ENCODE assay signal across 8 cellular contexts in the genomic region with DNA sequence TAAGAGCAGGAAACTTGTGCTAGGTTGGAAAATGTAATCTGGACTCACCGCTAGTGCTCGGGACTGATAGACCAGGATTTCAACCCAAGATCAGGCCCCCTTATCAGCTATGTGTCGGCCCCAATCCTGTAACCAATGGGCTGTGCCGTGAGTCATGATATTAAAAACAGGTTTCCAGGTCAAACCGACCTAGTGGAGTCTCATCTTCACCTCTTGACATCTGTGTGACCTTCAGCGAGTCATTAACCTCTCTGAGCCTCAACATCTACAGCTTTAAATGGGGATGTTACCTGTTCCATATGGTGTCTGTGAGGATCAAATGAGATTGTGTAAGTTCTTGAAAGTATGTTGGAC. TPM values are rescaled to one million over a fixed set of nuclear protein-coding genes. Genes with fewer than 3 reads are reported as not detected.
DNase-seq lines count a peak whose midpoint lies in the region; ATAC-seq and TF ChIP-seq lines count a peak whose summit lies in the region.

No MANE protein-coding gene starts in this region.

- no peak for ATAC-seq in HG03565 (IDR thresholded peaks at IDR 0.05; ENCODE audit: unreplicated experiment)

- POLR2A ChIA-PET in activated CD4-positive, alpha-beta T cell treated with anti-CD3 and anti-CD28 coated beads, Interleukin-2, amount 10 ng/mL, durations not matched to agents 7 days and 5 days (lab: Charles Lee), result no interaction called here

- H3K4me3 Mint-ChIP-seq in activated CD4-positive, alpha-beta T cell treated with anti-CD3 and anti-CD28 coated beads, Interleukin-2, amount 10 ng/mL, durations not matched to agents 7 days and 5 days, result peak overlapping the region; percentile 97
- H3K4me3 Mint-ChIP-seq in IgD-negative memory B cell (peak overlapping the region; percentile 87 to 98 (median 95)), mesothelial cell of epicardium (peak overlapping the region; percentile 97)

- intact Hi-C loops in mammary epithelial cell (cut with micrococcal nuclease), result loop anchor here (10.0 kb wide), 2 partner anchors 207 to 337 kb away; no protein-coding TSS in a partner anchor

- H3K9ac ChIP-seq in mammary epithelial cell (ENCODE audit: insufficient read depth, low read length), result peak overlapping the region; percentile 90

- no peaks in the 10 kb centered on the region for H3K9me3 Mint-ChIP-seq in activated CD4-positive, alpha-beta T cell treated with anti-CD3 and anti-CD28 coated beads, Interleukin-2, amount 10 ng/mL, durations not matched to agents 7 days and 5 days
- H3K9me3 Mint-ChIP-seq in IgD-negative memory B cell (no peaks in the 10 kb centered on the region), mesothelial cell of epicardium (no peaks in the 10 kb centered on the region)

- TF ChIP-seq CTCF in mammary epithelial cell (conservative IDR thresholded peaks at IDR 0.05 in 1 of 2, IDR thresholded peaks at IDR 0.05 in 1 of 2; ENCODE audit: extremely low read depth in 1 of 2, insufficient read depth in 1 of 2, low read depth in 1 of 2, low read length in 2 of 2), result no peak
- no peak for TF ChIP-seq CTCF in mesothelial cell of epicardium (IDR thresholded peaks at IDR 0.05; ENCODE audit: unreplicated experiment)

- peaks cover 16% of the 10 kb centered on the region for H3K36me3 Mint-ChIP-seq in activated CD4-positive, alpha-beta T cell treated with anti-CD3 and anti-CD28 coated beads, Interleukin-2, amount 10 ng/mL, durations not matched to agents 7 days and 5 days (ENCODE audit: low read depth)
- H3K36me3 Mint-ChIP-seq in IgD-negative memory B cell (no peaks in the 10 kb centered on the region), mesothelial cell of epicardium (peaks cover 9% of the 10 kb centered on the region)

- no peaks in the 10 kb centered on the region for H3K27me3 Mint-ChIP-seq in activated CD4-positive, alpha-beta T cell treated with anti-CD3 and anti-CD28 coated beads, Interleukin-2, amount 10 ng/mL, durations not matched to agents 7 days and 5 days
- H3K27me3 Mint-ChIP-seq in IgD-negative memory B cell, result no peaks in the 10 kb centered on the region
- H3K27me3 Mint-ChIP-seq in mesothelial cell of epicardium (ENCODE audit: low read depth), result no peaks in the 10 kb centered on the region

- WGBS in mammary epithelial cell (ENCODE audit: low coverage, missing lambda C conversion rate), result 2% methylated on average over 6 of the region's 6 CpGs

- no peaks in the 10 kb centered on the region for H4K20me1 ChIP-seq in mammary epithelial cell (ENCODE audit: insufficient read depth, low read length)

- H3K4me1 ChIP-seq in mammary epithelial cell (ENCODE audit: insufficient read depth, low read length), result peaks cover 15% of the 10 kb centered on the region

- peak overlapping the region; percentile 90 for H2AFZ ChIP-seq in mammary epithelial cell (ENCODE audit: low read depth, low read length)

- H3K27ac Mint-ChIP-seq in activated CD4-positive, alpha-beta T cell treated with anti-CD3 and anti-CD28 coated beads, Interleukin-2, amount 10 ng/mL, durations not matched to agents 7 days and 5 days, result peak overlapping the region; percentile 96
- H3K27ac Mint-ChIP-seq in IgD-negative memory B cell, result peak overlapping the region; percentile 67 to 94 (median 93)
- peak overlapping the region; percentile 93 for H3K27ac Mint-ChIP-seq in mesothelial cell of epicardium

- CTCF ChIA-PET in activated CD4-positive, alpha-beta T cell treated with anti-CD3 and anti-CD28 coated beads, Interleukin-2, amount 10 ng/mL, durations not matched to agents 7 days and 5 days (lab: Charles Lee), result interaction anchor here (1.1 to 2.0 kb wide), 2 partner anchors 8 to 71 kb away, joined by 4 to 7 read pairs; partner anchors contain the start of gene CARHSP1
- CTCF ChIA-PET in mammary epithelial cell (lab: Charles Lee; ENCODE audit: low non-redundant PET), result no interaction called here

- peak; percentile 21 for DNase-seq in activated CD4-positive, alpha-beta T cell treated with anti-CD3 and anti-CD28 coated beads, Interleukin-2, amount 10 ng/mL, durations not matched to agents 7 days and 5 days
- DNase-seq in activated CD4-positive, alpha-beta T cell treated with anti-CD3 and anti-CD28 coated beads for 1 hour, result no peak
- DNase-seq in mammary epithelial cell (peak; percentile 39), mesothelial cell of epicardium (ENCODE audit: low spot score in 2 of 2, unreplicated experiment in 2 of 2) (no peak), NCI-H69 (lab: John Stamatoyannopoulos, UW) (no peak), T-helper 9 cell (no peak)

- H3K27me3 ChIP-seq in mammary epithelial cell (ENCODE audit: insufficient read depth, low read length), result no peaks in the 10 kb centered on the region

- peaks cover 15% of the 10 kb centered on the region for H3K36me3 ChIP-seq in mammary epithelial cell (ENCODE audit: insufficient read depth, low read length)

- in situ Hi-C loops in mammary epithelial cell (cut with MboI; ENCODE audit: low sequenced_read_pairs in 2 of 2), result loop anchor here in 1 of 2 donors (5.0 kb wide), 1 partner anchor 136 kb away; no protein-coding TSS in a partner anchor

- dilution Hi-C loops in mammary epithelial cell (cut with HindIII; ENCODE audit: low sequenced_read_pairs), result no loop called here

- peak overlapping the region; percentile 78 to 95 (median 82) for H3K4me3 ChIP-seq in mammary epithelial cell (replicated peaks in 1 of 3; ENCODE audit: insufficient read depth in 1 of 3, low read depth in 2 of 3, low read length in 3 of 3)

- H3K79me2 ChIP-seq in mammary epithelial cell (ENCODE audit: insufficient read depth, low read length), result peaks cover 81% of the 10 kb centered on the region

- TSS peak; percentile 57 for BruUV-seq in mammary epithelial cell (replicated peaks; lab: Mats Ljungman, UMichigan)

- H3K9me3 ChIP-seq in mammary epithelial cell (replicated peaks; ENCODE audit: insufficient read depth, low read length), result no peaks in the 10 kb centered on the region

- H3K27ac ChIP-seq in mammary epithelial cell (ENCODE audit: insufficient read depth, low read depth, low read length), result peak overlapping the region; percentile 88

- H3K4me1 Mint-ChIP-seq in activated CD4-positive, alpha-beta T cell treated with anti-CD3 and anti-CD28 coated beads, Interleukin-2, amount 10 ng/mL, durations not matched to agents 7 days and 5 days, result peaks cover 46% of the 10 kb centered on the region
- H3K4me1 Mint-ChIP-seq in IgD-negative memory B cell (peaks cover 21 to 26% (median 25%) of the 10 kb centered on the region in 3 donors), mesothelial cell of epicardium (peaks cover 22% of the 10 kb centered on the region)

- H3K4me2 ChIP-seq in mammary epithelial cell (ENCODE audit: insufficient read depth, low read depth, low read length), result peak overlapping the region; percentile 95

RNA-seq across cellular contexts. Expression of gene PMM2, which starts 0.5 kb away (rescaled TPM):
- total RNA-seq in activated CD4-positive, alpha-beta T cell treated with anti-CD3 and anti-CD28 coated beads, Interleukin-2, amount 10 ng/mL, durations not matched to agents 7 days and 5 days, result 10 to 100 TPM; 37.0 to 38.9 TPM
- polyA plus RNA-seq in IgD-negative memory B cell (32.3 TPM), mammary epithelial cell (34.2 TPM)
- total RNA-seq in mammary epithelial cell (10 to 100 TPM; 36.2 to 67.8 TPM), mesothelial cell of epicardium (41.3 to 41.7 TPM (median 41.4 TPM) in 3 replicates)
- 68.8 TPM for polyA minus RNA-seq in mammary epithelial cell

RNA-seq across cellular contexts. Expression of gene TMEM186, which starts 0.7 kb away (rescaled TPM):
- 10 to 100 TPM; 10.1 to 11.1 TPM for total RNA-seq in activated CD4-positive, alpha-beta T cell treated with anti-CD3 and anti-CD28 coated beads, Interleukin-2, amount 10 ng/mL, durations not matched to agents 7 days and 5 days
- polyA plus RNA-seq in IgD-negative memory B cell, result 11.3 TPM
- total RNA-seq in mammary epithelial cell, result 1 to 10 TPM; 4.5 to 9.8 TPM
- polyA plus RNA-seq in mammary epithelial cell, result 10.8 TPM
- not detected for polyA minus RNA-seq in mammary epithelial cell
- total RNA-seq in mesothelial cell of epicardium, result 11.2 to 12.8 TPM (median 11.9 TPM) in 3 replicates

Comparison
In these comparisons a context has a peak if more than half of its experiments do, and no peak if none do; other contexts are left out.
1. DNase-seq: peak in activated CD4-positive, alpha-beta T cell treated with anti-CD3 and anti-CD28 coated beads, Interleukin-2, amount 10 ng/mL, durations not matched to agents 7 days and 5 days (single experiment) and mammary epithelial cell (single experiment); none in activated CD4-positive, alpha-beta T cell treated with anti-CD3 and anti-CD28 coated beads for 1 hour (single experiment), mesothelial cell of epicardium (0 of 2), NCI-H69 (single experiment) and T-helper 9 cell (single experiment).
2. Peak in every context shown above with its lines, with median percentiles within 50 percentile points of each other: H3K27ac Mint-ChIP-seq and H3K4me3 Mint-ChIP-seq.